Comparison of ENCODE assay signal across 32 cellular contexts in the genomic region with DNA sequence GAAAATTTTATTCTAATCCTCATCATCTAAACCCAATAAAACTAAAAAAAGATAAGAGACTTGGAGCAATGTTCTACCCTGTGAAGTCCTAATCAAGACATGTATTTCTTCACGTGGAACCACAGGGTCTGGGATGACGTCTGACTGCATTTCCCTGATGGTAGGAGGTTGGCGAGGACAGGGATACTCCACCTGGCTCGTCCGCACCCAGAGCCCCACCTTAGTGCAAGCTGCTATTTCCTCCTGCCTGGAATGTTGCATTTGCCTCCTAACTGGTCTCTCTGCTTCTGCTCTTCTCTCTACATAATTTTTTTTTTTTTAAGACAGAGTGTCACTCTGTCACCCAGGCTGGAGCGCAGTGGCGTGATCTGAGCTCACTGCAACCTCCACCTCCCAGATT. TPM values are rescaled to one million over a fixed set of nuclear protein-coding genes. Genes with fewer than 3 reads are reported as not detected.
"Had no signal": no experiment of that assay in that cellular context is flagged by ENCODE, and none has a peak within 500 bp of the region (broad histone marks: within the 10 kb centered on the region; RNA-seq: fewer than 3 reads in every experiment).

No MANE protein-coding gene starts in this region.

- H3K4me3 ChIP-seq: cardiac muscle cell, esophagus muscularis mucosa, heart right ventricle, left ventricle myocardium inferior, lung, spleen, thoracic aorta, upper lobe of left lung, vagina had no signal

- H3K9me3 ChIP-seq: esophagus muscularis mucosa, heart right ventricle, left ventricle myocardium inferior, SK-N-SH, spleen, thoracic aorta, upper lobe of left lung, vagina had no signal

- H3K9me2 ChIP-seq: SK-N-SH had no signal

- ATAC-seq: activated CD4-positive, CD25-positive, alpha-beta regulatory T cell treated with anti-CD3 and anti-CD28 coated beads, Interleukin-2, amount 50 U/mL, for 24 hours; activated naive CD8-positive, alpha-beta T cell treated with anti-CD3 and anti-CD28 coated beads, Interleukin-2, amount 50 U/mL, for 24 hours; foreskin keratinocyte; heart right ventricle; right cardiac atrium; stimulated activated naive CD8-positive, alpha-beta T cell treated with anti-CD3 and anti-CD28 coated beads, Interleukin-15, Interleukin-2, amounts not matched to agents 100 U/mL and 50 U/mL, for 24 hours; T-helper 17 cell had no signal

- H3K4me2 ChIP-seq: SK-N-SH had no signal

- H3K9me3 Mint-ChIP-seq: activated CD4-positive, alpha-beta memory T cell treated with anti-CD3 and anti-CD28 coated beads for 36 hours; activated CD4-positive, alpha-beta T cell treated with anti-CD3 and anti-CD28 coated beads, Interleukin-2, amount 10 ng/mL, durations not matched to agents 24 days and 14 days; activated naive CD4-positive, alpha-beta T cell treated with anti-CD3 and anti-CD28 coated beads, Interleukin-2, amount 50 U/mL, for 24 hours; activated naive CD8-positive, alpha-beta T cell treated with anti-CD3 and anti-CD28 coated beads, Interleukin-2, amount 50 U/mL, for 24 hours; activated T-helper 2 cell treated with anti-CD3 and anti-CD28 coated beads, Interferon-gamma antibody, Interleukin-2, Interleukin-4, amounts not matched to agents 10 μg/mL and 5 μg/mL and 100 μg/mL, durations not matched to agents 14 hours and 24 hours and 36 hours; dendritic cell treated with granulocyte-macrophage colony-stimulating factor and Interleukin-4, amounts not matched to agents 40 ng/mL and 50 ng/mL, for 4 days; endodermal cell; neural crest cell had no signal

- H3K36me3 Mint-ChIP-seq: activated CD4-positive, alpha-beta memory T cell treated with anti-CD3 and anti-CD28 coated beads for 36 hours; activated naive CD4-positive, alpha-beta T cell treated with anti-CD3 and anti-CD28 coated beads, Interleukin-2, amount 50 U/mL, for 24 hours; brain; naive B cell had no signal

- H3K4me3 Mint-ChIP-seq: activated CD4-positive, alpha-beta memory T cell treated with anti-CD3 and anti-CD28 coated beads for 36 hours; activated CD4-positive, alpha-beta T cell treated with anti-CD3 and anti-CD28 coated beads, Interleukin-2, amount 10 ng/mL, durations not matched to agents 24 days and 14 days; activated naive CD4-positive, alpha-beta T cell treated with anti-CD3 and anti-CD28 coated beads, Interleukin-2, amount 50 U/mL, for 24 hours; activated naive CD8-positive, alpha-beta T cell treated with anti-CD3 and anti-CD28 coated beads, Interleukin-2, amount 50 U/mL, for 24 hours; brain; dendritic cell treated with granulocyte-macrophage colony-stimulating factor and Interleukin-4, amounts not matched to agents 40 ng/mL and 50 ng/mL, for 4 days; endodermal cell; naive B cell; neural crest cell; T-helper 17 cell had no signal

- H3K4me1 ChIP-seq: foreskin keratinocyte, vagina had no signal

- H3K9ac ChIP-seq: SK-N-SH had no signal

- H3K27me3 Mint-ChIP-seq: activated CD4-positive, alpha-beta memory T cell treated with anti-CD3 and anti-CD28 coated beads for 36 hours; activated naive CD4-positive, alpha-beta T cell treated with anti-CD3 and anti-CD28 coated beads, Interleukin-2, amount 50 U/mL, for 24 hours; activated naive CD8-positive, alpha-beta T cell treated with anti-CD3 and anti-CD28 coated beads, Interleukin-2, amount 50 U/mL, for 24 hours; brain; naive B cell; T-helper 17 cell had no signal

- H3K36me3 ChIP-seq: cardiac muscle cell, esophagus muscularis mucosa, heart right ventricle, left ventricle myocardium inferior, spleen, thoracic aorta, upper lobe of left lung, vagina, WERI-Rb-1 had no signal

- H3K27ac ChIP-seq: cardiac muscle cell, esophagus muscularis mucosa, foreskin keratinocyte, heart right ventricle, left ventricle myocardium inferior, spleen, thoracic aorta, upper lobe of left lung, vagina, WERI-Rb-1 had no signal

- H3K27ac Mint-ChIP-seq: activated CD4-positive, alpha-beta memory T cell treated with anti-CD3 and anti-CD28 coated beads for 36 hours; activated CD4-positive, alpha-beta T cell treated with anti-CD3 and anti-CD28 coated beads, Interleukin-2, amount 10 ng/mL, durations not matched to agents 24 days and 14 days; activated naive CD8-positive, alpha-beta T cell treated with anti-CD3 and anti-CD28 coated beads, Interleukin-2, amount 50 U/mL, for 24 hours; activated T-helper 2 cell treated with anti-CD3 and anti-CD28 coated beads, Interferon-gamma antibody, Interleukin-2, Interleukin-4, amounts not matched to agents 10 μg/mL and 5 μg/mL and 100 μg/mL, durations not matched to agents 14 hours and 24 hours and 36 hours; endodermal cell; T-helper 17 cell had no signal

- H3K27me3 ChIP-seq: cardiac muscle cell, heart right ventricle, spleen, upper lobe of left lung, vagina had no signal

- DNase-seq: activated CD4-positive, alpha-beta memory T cell treated with anti-CD3 and anti-CD28 coated beads for 36 hours; activated CD4-positive, alpha-beta T cell treated with anti-CD3 and anti-CD28 coated beads, Interleukin-2, amount 10 ng/mL, durations not matched to agents 24 days and 14 days; activated CD8-positive, alpha-beta memory T cell treated with anti-CD3 and anti-CD28 coated beads, Interleukin-2, amount 50 U/mL, for 4 hours; activated naive CD8-positive, alpha-beta T cell treated with anti-CD3 and anti-CD28 coated beads, Interleukin-2, amount 50 U/mL, for 24 hours; activated T-cell treated with anti-CD3 and anti-CD28 coated beads, Interleukin-2, amount 50 U/mL, for 48 hours; aorta; endodermal cell; foreskin keratinocyte; heart right ventricle; left ventricle myocardium inferior; naive B cell; occipital lobe; right cardiac atrium; SK-N-SH; spleen; stimulated activated CD4-positive, alpha-beta T cell treated with anti-CD3 and anti-CD28 coated beads, Interleukin-2, amount 100 ng/mL, for 48 hours; stimulated activated naive CD8-positive, alpha-beta T cell treated with anti-CD3 and anti-CD28 coated beads, Interleukin-15, Interleukin-2, amounts not matched to agents 100 U/mL and 50 U/mL, for 24 hours; T-helper 17 cell; T1000; upper lobe of left lung; WERI-Rb-1 had no signal

RNA-seq across cellular contexts. Expression of gene RASGRP1, which starts 57.7 kb away (rescaled TPM):
- total RNA-seq: foreskin keratinocyte had no signal
- polyA plus RNA-seq: foreskin keratinocyte had no signal
